30 cellular contexts compared by ENCODE assay signal in genomic region chr1:193473932-193474331, GRCh38.
"Had no signal": no experiment of that assay in that cellular context is flagged by ENCODE, and none has a peak within 500 bp of the region (broad histone marks: within the 10 kb centered on the region; RNA-seq: fewer than 3 reads in every experiment).

No MANE protein-coding gene starts in this region.

- H3K4me3 ChIP-seq: ascending aorta, cardiac muscle cell, PC-9 had no signal

- H3K36me3 ChIP-seq: ascending aorta, cardiac muscle cell had no signal

- H3K9me3 ChIP-seq: ascending aorta had no signal

- H3K4me1 ChIP-seq: ascending aorta had no signal

- H3K27me3 ChIP-seq: ascending aorta, cardiac muscle cell had no signal

- H3K4me2 ChIP-seq: KMS-11, PC-9 had no signal

- DNase-seq: activated B cell treated with CpG ODN at 0.5 μM for 24 hours; activated CD4-positive, alpha-beta memory T cell treated with anti-CD3 and anti-CD28 coated beads for 36 hours; activated CD4-positive, alpha-beta T cell treated with anti-CD3 and anti-CD28 coated beads for 4 hours; activated CD4-positive, alpha-beta T cell treated with anti-CD3 and anti-CD28 coated beads, Interleukin-2, amount 50 U/mL, for 1 hour; activated CD4-positive, CD25-positive, alpha-beta regulatory T cell treated with anti-CD3 and anti-CD28 coated beads, Interleukin-2, amount 50 U/mL, for 72 hours; activated CD8-positive, alpha-beta memory T cell treated with anti-CD3 and anti-CD28 coated beads, Interleukin-2, amount 50 U/mL, for 4 hours; activated gamma-delta T cell; activated naive CD4-positive, alpha-beta T cell treated with Interleukin-2 at 50 U/mL for 16 hours; activated naive CD8-positive, alpha-beta T cell treated with anti-CD3 and anti-CD28 coated beads, Interleukin-2, amount 10 ng/mL, durations not matched to agents 7 days and 5 days; activated T-cell treated with anti-CD3 and anti-CD28 coated beads, Interleukin-2, amount 50 U/mL, for 48 hours; amygdala; NCI-H1048; NCI-H1105 treated with DMSO at 0.1 percent for 48 hours; NCI-H1436; NCI-H1694 treated with DMSO at 0.1 percent for 48 hours; NCI-H2029; NCI-H345; NCI-H524 treated with DMSO at 0.1 percent for 48 hours; NCI-H748 treated with DMSO at 0.1 percent for 48 hours; NK-92 treated with Interleukin-12 subunit alpha and Interleukin-12 subunit beta, amount 100 ng/mL, for 24 hours; PC-9; Right ventricle myocardium superior; T-helper 9 cell had no signal

- H3K9ac ChIP-seq: KMS-11 had no signal

- H3K4me3 Mint-ChIP-seq: activated B cell treated with CpG ODN at 0.5 μM for 24 hours; activated CD4-positive, alpha-beta memory T cell treated with anti-CD3 and anti-CD28 coated beads for 36 hours; activated naive CD4-positive, alpha-beta T cell treated with anti-CD3 and anti-CD28 coated beads, Interleukin-2, amount 50 U/mL, for 24 hours; activated naive CD8-positive, alpha-beta T cell treated with anti-CD3 and anti-CD28 coated beads, Interleukin-2, amount 10 ng/mL, durations not matched to agents 7 days and 5 days; central memory CD8-positive, alpha-beta T cell had no signal

- H3K27ac Mint-ChIP-seq: activated B cell treated with CpG ODN at 0.5 μM for 24 hours; activated CD4-positive, alpha-beta memory T cell treated with anti-CD3 and anti-CD28 coated beads for 36 hours had no signal

- H3K27ac ChIP-seq: ascending aorta, cardiac muscle cell, KMS-11, PC-9, VCaP had no signal

- H2AFZ ChIP-seq: PC-9 had no signal

- H3K27me3 Mint-ChIP-seq: activated B cell treated with CpG ODN at 0.5 μM for 24 hours; activated CD4-positive, alpha-beta memory T cell treated with anti-CD3 and anti-CD28 coated beads for 36 hours; activated naive CD4-positive, alpha-beta T cell treated with anti-CD3 and anti-CD28 coated beads, Interleukin-2, amount 50 U/mL, for 24 hours; activated naive CD8-positive, alpha-beta T cell treated with anti-CD3 and anti-CD28 coated beads, Interleukin-2, amount 10 ng/mL, durations not matched to agents 7 days and 5 days; central memory CD8-positive, alpha-beta T cell had no signal

- FAIRE-seq: RCC 7860 had no signal
